22 cellular contexts compared by ENCODE assay signal in genomic region chr6:125271486-125272159, GRCh38. TPM values are rescaled to one million over a fixed set of nuclear protein-coding genes. Genes with fewer than 3 reads are reported as not detected.
DNase-seq lines count a peak whose midpoint lies in the region; ATAC-seq, FAIRE-seq and TF ChIP-seq lines count a peak whose summit lies in the region.
"Had no signal": no experiment of that assay in that cellular context is flagged by ENCODE, and none has a peak within 500 bp of the region (broad histone marks: within the 10 kb centered on the region; RNA-seq: fewer than 3 reads in every experiment).

No MANE protein-coding gene starts in this region.

- ATAC-seq in HG02798 (IDR thresholded peaks at IDR 0.05; ENCODE audit: poor library complexity, unreplicated experiment) (no peak), HG02840 (IDR thresholded peaks at IDR 0.05; ENCODE audit: low FRiP score, unreplicated experiment) (no peak)
- ATAC-seq: A549; CD8-positive, alpha-beta T cell had no signal

- no peaks in the 10 kb centered on the region for H3K27me3 ChIP-seq in bronchial epithelial cell (ENCODE audit: control insufficient read depth, insufficient read depth, low read length)
- H3K27me3 ChIP-seq: BLaER1 treated with 17β-estradiol and CSF1 and Interleukin-3, amounts not matched to agents 10 nM and 100 nM; SJCRH30 had no signal

- peak; percentile 66 for FAIRE-seq in bronchial epithelial cell (lab: Jason Lieb, UNC)
- FAIRE-seq: A549, HTR-8/SVneo had no signal

- no peak for TF ChIP-seq CTCF in bronchial epithelial cell (IDR thresholded peaks at IDR 0.05; ENCODE audit: insufficient read depth, low read length, severe bottlenecking)

- DNase-seq in DMS 273 (lab: John Stamatoyannopoulos, UW; ENCODE audit: unreplicated experiment) (peak; percentile 75), M059J (ENCODE audit: low read depth) (peak; percentile 36), bronchial epithelial cell (ENCODE audit: low read depth) (no peak), myocyte (ENCODE audit: low read depth) (peak; percentile 73), amygdala (lab: John Stamatoyannopoulos, UW) (no peak), NCI-H2029 treated with DMSO at 0.1 percent for 48 hours (lab: John Stamatoyannopoulos, UW) (no peak)
- DNase-seq: Calu3; CD8-positive, alpha-beta T cell; DMS79; IMR-90; Karpas-422; NCI-H1105; NCI-H2081 treated with DMSO at 0.1 percent for 48 hours; NCI-H510A treated with DMSO at 0.1 percent for 48 hours; NCI-H82; PC-9; SJCRH30 had no signal

- H3K36me3 ChIP-seq in bronchial epithelial cell (ENCODE audit: control insufficient read depth, insufficient read depth, low read length) = peaks cover 5% of the 10 kb centered on the region

- H3K4me3 ChIP-seq in bronchial epithelial cell (ENCODE audit: low read depth, low read length) = no peak overlapping the region
- H3K4me3 ChIP-seq: A549; BLaER1 treated with 17β-estradiol and CSF1 and Interleukin-3, amounts not matched to agents 10 nM and 100 nM; PC-9; SJCRH30 had no signal

RNA-seq across cellular contexts. Expression of gene HDDC2, which starts 30.1 kb away (rescaled TPM):
- total RNA-seq in M059J (2014; rRNA removed; shearing (Covaris generic)) = 62.9 and 84.3 TPM in 2 replicates
- total RNA-seq in bronchial epithelial cell (86.1 and 96.4 TPM in 2 replicates), myocyte (65.9 and 66.5 TPM in 2 replicates)
- 85.0 TPM for polyA plus RNA-seq in myocyte (2012)

Comparison
In these comparisons a context has a peak if more than half of its experiments do, and no peak if none do; other contexts are left out.
1. DNase-seq: peak in DMS 273 (single experiment), M059J (single experiment) and myocyte (single experiment); none in bronchial epithelial cell (single experiment), amygdala (0 of 56) and NCI-H2029 treated with DMSO at 0.1 percent for 48 hours (single experiment).